2 cellular contexts compared by ENCODE assay signal in genomic region chr18:21071071-21071470, GRCh38.
A peak's percentile ranks its signal among the peaks of the same experiment; 100 is the strongest.
TF ChIP-seq lines count a peak whose summit lies in the region.

No MANE protein-coding gene starts in this region.

TF ChIP-seq in HepG2, 621 proteins besides CTCF, POLR2A, EP300 and RAD21:
- peak; percentile 68; the same call in 1 of the 2 replicates for TF ChIP-seq ZNF121 (CRISPR knock-in tag; IDR thresholded peaks at IDR 0.05)
- TF ChIP-seq KIAA2018 (CRISPR knock-in tag; IDR thresholded peaks at IDR 0.05; ENCODE audit: borderline replicate concordance), result no peak
- TF ChIP-seq ZNF567 (CRISPR knock-in tag; IDR thresholded peaks at IDR 0.05; ENCODE audit: borderline replicate concordance), result no peak
- TF ChIP-seq, protein P1, sequence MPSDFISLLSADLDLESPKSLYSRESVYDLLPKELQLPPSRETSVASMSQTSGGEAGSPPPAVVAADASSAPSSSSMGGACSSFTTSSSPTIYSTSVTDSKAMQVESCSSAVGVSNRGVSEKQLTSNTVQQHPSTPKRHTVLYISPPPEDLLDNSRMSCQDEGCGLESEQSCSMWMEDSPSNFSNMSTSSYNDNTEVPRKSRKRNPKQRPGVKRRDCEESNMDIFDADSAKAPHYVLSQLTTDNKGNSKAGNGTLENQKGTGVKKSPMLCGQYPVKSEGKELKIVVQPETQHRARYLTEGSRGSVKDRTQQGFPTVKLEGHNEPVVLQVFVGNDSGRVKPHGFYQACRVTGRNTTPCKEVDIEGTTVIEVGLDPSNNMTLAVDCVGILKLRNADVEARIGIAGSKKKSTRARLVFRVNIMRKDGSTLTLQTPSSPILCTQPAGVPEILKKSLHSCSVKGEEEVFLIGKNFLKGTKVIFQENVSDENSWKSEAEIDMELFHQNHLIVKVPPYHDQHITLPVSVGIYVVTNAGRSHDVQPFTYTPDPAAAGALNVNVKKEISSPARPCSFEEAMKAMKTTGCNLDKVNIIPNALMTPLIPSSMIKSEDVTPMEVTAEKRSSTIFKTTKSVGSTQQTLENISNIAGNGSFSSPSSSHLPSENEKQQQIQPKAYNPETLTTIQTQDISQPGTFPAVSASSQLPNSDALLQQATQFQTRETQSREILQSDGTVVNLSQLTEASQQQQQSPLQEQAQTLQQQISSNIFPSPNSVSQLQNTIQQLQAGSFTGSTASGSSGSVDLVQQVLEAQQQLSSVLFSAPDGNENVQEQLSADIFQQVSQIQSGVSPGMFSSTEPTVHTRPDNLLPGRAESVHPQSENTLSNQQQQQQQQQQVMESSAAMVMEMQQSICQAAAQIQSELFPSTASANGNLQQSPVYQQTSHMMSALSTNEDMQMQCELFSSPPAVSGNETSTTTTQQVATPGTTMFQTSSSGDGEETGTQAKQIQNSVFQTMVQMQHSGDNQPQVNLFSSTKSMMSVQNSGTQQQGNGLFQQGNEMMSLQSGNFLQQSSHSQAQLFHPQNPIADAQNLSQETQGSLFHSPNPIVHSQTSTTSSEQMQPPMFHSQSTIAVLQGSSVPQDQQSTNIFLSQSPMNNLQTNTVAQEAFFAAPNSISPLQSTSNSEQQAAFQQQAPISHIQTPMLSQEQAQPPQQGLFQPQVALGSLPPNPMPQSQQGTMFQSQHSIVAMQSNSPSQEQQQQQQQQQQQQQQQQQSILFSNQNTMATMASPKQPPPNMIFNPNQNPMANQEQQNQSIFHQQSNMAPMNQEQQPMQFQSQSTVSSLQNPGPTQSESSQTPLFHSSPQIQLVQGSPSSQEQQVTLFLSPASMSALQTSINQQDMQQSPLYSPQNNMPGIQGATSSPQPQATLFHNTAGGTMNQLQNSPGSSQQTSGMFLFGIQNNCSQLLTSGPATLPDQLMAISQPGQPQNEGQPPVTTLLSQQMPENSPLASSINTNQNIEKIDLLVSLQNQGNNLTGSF (CRISPR knock-in tag; IDR thresholded peaks at IDR 0.05), result no peak
- TF ChIP-seq ZNF75D (CRISPR knock-in tag; IDR thresholded peaks at IDR 0.05; ENCODE audit: borderline replicate concordance), result no peak

TF ChIP-seq in WTC11, 78 proteins besides CTCF, POLR2A, EP300 and RAD21 (continued from another document):
- TF ChIP-seq, protein P2, sequence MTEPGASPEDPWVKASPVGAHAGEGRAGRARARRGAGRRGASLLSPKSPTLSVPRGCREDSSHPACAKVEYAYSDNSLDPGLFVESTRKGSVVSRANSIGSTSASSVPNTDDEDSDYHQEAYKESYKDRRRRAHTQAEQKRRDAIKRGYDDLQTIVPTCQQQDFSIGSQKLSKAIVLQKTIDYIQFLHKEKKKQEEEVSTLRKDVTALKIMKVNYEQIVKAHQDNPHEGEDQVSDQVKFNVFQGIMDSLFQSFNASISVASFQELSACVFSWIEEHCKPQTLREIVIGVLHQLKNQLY (CRISPR knock-in tag; IDR thresholded peaks at IDR 0.05), result no peak
